Comparison of ENCODE assay signal across 31 cellular contexts in genomic region chr10:17661510-17661909, GRCh38.
"Had no signal": no experiment of that assay in that cellular context is flagged by ENCODE, and none has a peak within 500 bp of the region (broad histone marks: within the 10 kb centered on the region; RNA-seq: fewer than 3 reads in every experiment).

No MANE protein-coding gene starts in this region.

- H3K27me3 ChIP-seq: heart left ventricle, left lung, right atrium auricular region, suprapubic skin, tibial artery had no signal

- H3K27ac ChIP-seq: left lung, lower lobe of right lung, suprapubic skin, tibial artery had no signal

- H3K4me3 ChIP-seq: heart left ventricle, left lung, lower lobe of right lung, mucosa of descending colon, right atrium auricular region, smooth muscle cell, suprapubic skin, tibial artery had no signal

- H3K27ac Mint-ChIP-seq: activated naive CD4-positive, alpha-beta T cell treated with anti-CD3 and anti-CD28 coated beads, Interleukin-2, amount 10 ng/mL, durations not matched to agents 7 days and 5 days; endodermal cell; stimulated activated naive B cell treated with anti-CD40 and anti-IgM and Interleukin-4, amounts not matched to agents 10 μg/mL and 1 μg/mL and 100 μg/mL, for 72 hours; T-helper 2 cell treated with Interferon-gamma antibody and Interleukin-4, amounts not matched to agents 5 μg/mL and 100 μg/mL, for 36 hours had no signal

- H3K4me3 Mint-ChIP-seq: activated naive CD4-positive, alpha-beta T cell treated with anti-CD3 and anti-CD28 coated beads, Interleukin-2, amount 10 ng/mL, durations not matched to agents 7 days and 5 days; endodermal cell; immature natural killer cell; natural killer cell treated with Interleukin-12 subunit alpha and Interleukin-12 subunit beta and Interleukin-15 and Interleukin-18, amount 100 ng/mL, for 72 hours; stimulated activated naive B cell treated with anti-CD40 and anti-IgM and Interleukin-4, amounts not matched to agents 10 μg/mL and 1 μg/mL and 100 μg/mL, for 72 hours; T-helper 2 cell treated with Interferon-gamma antibody and Interleukin-4, amounts not matched to agents 5 μg/mL and 100 μg/mL, for 36 hours had no signal

- H3K9me3 ChIP-seq: left lung, lower lobe of right lung, mucosa of descending colon, right atrium auricular region, suprapubic skin, tibial artery had no signal

- H3K27me3 Mint-ChIP-seq: activated naive CD4-positive, alpha-beta T cell treated with anti-CD3 and anti-CD28 coated beads, Interleukin-2, amount 10 ng/mL, durations not matched to agents 7 days and 5 days; natural killer cell treated with Interleukin-12 subunit alpha and Interleukin-12 subunit beta and Interleukin-15 and Interleukin-18, amount 100 ng/mL, for 72 hours; stimulated activated naive B cell treated with anti-CD40 and anti-IgM and Interleukin-4, amounts not matched to agents 10 μg/mL and 1 μg/mL and 100 μg/mL, for 72 hours; T-cell had no signal

- DNase-seq: activated CD4-positive, alpha-beta T cell treated with anti-CD3 and anti-CD28 coated beads for 48 hours; activated CD4-positive, alpha-beta T cell treated with anti-CD3 and anti-CD28 coated beads, Interleukin-2, amount 50 U/mL, for 48 hours; activated CD4-positive, CD25-positive, alpha-beta regulatory T cell; activated CD8-positive, alpha-beta memory T cell treated with anti-CD3 and anti-CD28 coated beads, Interleukin-2, amount 50 U/mL, for 48 hours; activated effector memory CD4-positive, alpha-beta T cell treated with anti-CD3 and anti-CD28 coated beads, Interleukin-2, amount 50 U/mL, for 16 hours; activated naive CD4-positive, alpha-beta T cell treated with anti-CD3 and anti-CD28 coated beads, Interleukin-2, amount 10 ng/mL, durations not matched to agents 7 days and 5 days; amygdala; caudate nucleus; cortex of kidney; endodermal cell; foreskin fibroblast; heart left ventricle; hypothalamus; immature natural killer cell; kidney glomerular epithelial cell; left lung; lower lobe of right lung; mesendoderm; mucosa of descending colon; stimulated activated CD4-positive, alpha-beta T cell treated with anti-CD3 and anti-CD28 coated beads, Interleukin-1b, Interleukin-23, amount 100 ng/mL, for 48 hours; stimulated activated CD4-positive, alpha-beta T cell treated with anti-CD3 and anti-CD28 coated beads, Interleukin-4, amount 100 ng/mL, for 4 hours; stimulated activated CD8-positive, alpha-beta memory T cell treated with anti-CD3 and anti-CD28 coated beads, Interleukin-4, amount 100 ng/mL, for 48 hours; stimulated activated naive B cell treated with anti-CD40 and anti-IgM and Interleukin-4, amounts not matched to agents 10 μg/mL and 1 μg/mL and 100 μg/mL, for 72 hours; T-cell; tibial artery had no signal

- ATAC-seq: esophagus mucosa; heart left ventricle; left lung; lower lobe of right lung; mucosa of descending colon; natural killer cell treated with Interleukin-12 subunit alpha and Interleukin-12 subunit beta and Interleukin-15 and Interleukin-18, amount 100 ng/mL, for 72 hours; stimulated activated naive B cell treated with anti-CD40 and anti-IgM and Interleukin-4, amounts not matched to agents 10 μg/mL and 1 μg/mL and 100 μg/mL, for 72 hours; T-cell had no signal

- H3K36me3 ChIP-seq: suprapubic skin had no signal

- H3K9me3 Mint-ChIP-seq: immature natural killer cell; natural killer cell treated with Interleukin-12 subunit alpha and Interleukin-12 subunit beta and Interleukin-15 and Interleukin-18, amount 100 ng/mL, for 72 hours; T-cell had no signal
